ENCODE assay signal across 19 cellular contexts in genomic region chr5:126454535-126454934, GRCh38. TPM values are rescaled to one million over a fixed set of nuclear protein-coding genes. Genes with fewer than 3 reads are reported as not detected.
DNase-seq lines count a peak whose midpoint lies in the region; ATAC-seq and TF ChIP-seq lines count a peak whose summit lies in the region.
"Had no signal": no experiment of that assay in that cellular context is flagged by ENCODE, and none has a peak within 500 bp of the region (broad histone marks: within the 10 kb centered on the region; RNA-seq: fewer than 3 reads in every experiment).

No MANE protein-coding gene starts in this region.

- intact Hi-C loops in MCF 10A (cut with micrococcal nuclease), result no loop called here
- intact Hi-C loops in dorsolateral prefrontal cortex (cut with DNase I), result loop anchor here in 1 of 2 donors (5.0 kb wide), 1 partner anchor 143 kb away; the partner anchor contains the start of gene ALDH7A1
- intact Hi-C loops in activated T-helper 1 cell treated with anti-CD3 and anti-CD28 coated beads, Interleukin-12 subunit alpha, Interleukin-12 subunit beta, Interleukin-2, Interleukin-4 antibody, amounts not matched to agents 30 ng/mL and 10 ng/mL and 1 ng/mL, durations not matched to agents 14 hours and 24 hours and 36 hours (cut with micrococcal nuclease), result no loop called here
- intact Hi-C loops in activated CD4-positive, alpha-beta memory T cell treated with anti-CD3 and anti-CD28 coated beads for 36 hours (cut with micrococcal nuclease), result loop anchor here (5.0 kb wide), 1 partner anchor 868 kb away; no protein-coding TSS in a partner anchor

- CTCF ChIA-PET in MCF 10A (lab: Yijun Ruan, JAX), result interaction anchor here (0.6 to 0.7 kb wide), 3 partner anchors 9 to 1174 kb away, joined by 3 read pairs; no protein-coding TSS in a partner anchor
- CTCF ChIA-PET in activated CD4-positive, alpha-beta memory T cell treated with anti-CD3 and anti-CD28 coated beads for 36 hours (lab: Charles Lee), result no interaction called here

- H3K4me3 Mint-ChIP-seq in MCF 10A (ENCODE audit: unreplicated experiment) (no peak overlapping the region), osteocyte (ENCODE audit: unreplicated experiment) (no peak overlapping the region)
- H3K4me3 Mint-ChIP-seq in activated T-helper 1 cell treated with anti-CD3 and anti-CD28 coated beads, Interleukin-12 subunit alpha, Interleukin-12 subunit beta, Interleukin-2, Interleukin-4 antibody, amounts not matched to agents 30 ng/mL and 10 ng/mL and 1 ng/mL, durations not matched to agents 14 hours and 24 hours and 36 hours, result no peak overlapping the region
- H3K4me3 Mint-ChIP-seq in activated CD4-positive, alpha-beta memory T cell treated with anti-CD3 and anti-CD28 coated beads for 36 hours, result no peak overlapping the region
- H3K4me3 Mint-ChIP-seq: H9 had no signal

- POLR2A ChIA-PET in MCF 10A (lab: Yijun Ruan, JAX), result interaction anchor here (1.6 kb wide), 1 partner anchor 9 kb away, joined by 3 read pairs; no protein-coding TSS in a partner anchor
- POLR2A ChIA-PET in activated CD4-positive, alpha-beta memory T cell treated with anti-CD3 and anti-CD28 coated beads for 36 hours (lab: Charles Lee), result no interaction called here

- H3K27ac ChIP-seq in dorsolateral prefrontal cortex, result peak overlapping the region; percentile 64 to 98 (median 92)
- H3K27ac ChIP-seq: BLaER1 had no signal

- ATAC-seq in HG02852 (IDR thresholded peaks at IDR 0.05; ENCODE audit: unreplicated experiment), result no peak
- ATAC-seq: Panc1 had no signal

- H3K4me1 Mint-ChIP-seq in MCF 10A (ENCODE audit: insufficient read depth, unreplicated experiment), result peaks cover 37% of the 10 kb centered on the region
- H3K4me1 Mint-ChIP-seq in osteocyte (ENCODE audit: unreplicated experiment), result peaks cover 65% of the 10 kb centered on the region
- peaks cover 30% of the 10 kb centered on the region for H3K4me1 Mint-ChIP-seq in activated T-helper 1 cell treated with anti-CD3 and anti-CD28 coated beads, Interleukin-12 subunit alpha, Interleukin-12 subunit beta, Interleukin-2, Interleukin-4 antibody, amounts not matched to agents 30 ng/mL and 10 ng/mL and 1 ng/mL, durations not matched to agents 14 hours and 24 hours and 36 hours (ENCODE audit: low read depth)
- peaks cover 42% of the 10 kb centered on the region for H3K4me1 Mint-ChIP-seq in activated CD4-positive, alpha-beta memory T cell treated with anti-CD3 and anti-CD28 coated beads for 36 hours (ENCODE audit: low read depth)

- no TSS peak for BruUV-seq in MCF 10A (replicated peaks; lab: Mats Ljungman, UMichigan)

- TF ChIP-seq CTCF in MCF 10A (IDR thresholded peaks at IDR 0.05; ENCODE audit: unreplicated experiment) (no peak), dorsolateral prefrontal cortex (IDR thresholded peaks at IDR 0.05 in 54 of 56, conservative IDR thresholded peaks at IDR 0.05 in 2 of 56; ENCODE audit: low read depth in 1 of 56, partially characterized antibody in 56 of 56) (no peak), osteocyte (IDR thresholded peaks at IDR 0.05) (no peak)

- DNase-seq in MCF 10A (ENCODE audit: unreplicated experiment) (no peak), dorsolateral prefrontal cortex (no peak), osteocyte (ENCODE audit: extremely low spot score, unreplicated experiment) (no peak), LoVo (ENCODE audit: low spot score) (no peak)
- DNase-seq in activated T-helper 1 cell treated with anti-CD3 and anti-CD28 coated beads, Interleukin-12 subunit alpha, Interleukin-12 subunit beta, Interleukin-2, Interleukin-4 antibody, amounts not matched to agents 30 ng/mL and 10 ng/mL and 1 ng/mL, durations not matched to agents 14 hours and 24 hours and 36 hours (ENCODE audit: low spot score), result no peak
- DNase-seq in activated CD4-positive, alpha-beta memory T cell treated with anti-CD3 and anti-CD28 coated beads for 36 hours, result no peak
- DNase-seq: CD4-positive, alpha-beta T cell; COR-L47; DMS79; H9; KBM-7; NCI-H1694; NCI-H2081; NCI-H2171; NCI-H524 treated with DMSO at 0.1 percent for 48 hours; NCI-H82 had no signal

- H3K27ac Mint-ChIP-seq in MCF 10A (ENCODE audit: low read depth, unreplicated experiment) (peak overlapping the region; percentile 28), osteocyte (ENCODE audit: unreplicated experiment) (peak overlapping the region; percentile 85)
- no peak overlapping the region for H3K27ac Mint-ChIP-seq in activated T-helper 1 cell treated with anti-CD3 and anti-CD28 coated beads, Interleukin-12 subunit alpha, Interleukin-12 subunit beta, Interleukin-2, Interleukin-4 antibody, amounts not matched to agents 30 ng/mL and 10 ng/mL and 1 ng/mL, durations not matched to agents 14 hours and 24 hours and 36 hours
- H3K27ac Mint-ChIP-seq in activated CD4-positive, alpha-beta memory T cell treated with anti-CD3 and anti-CD28 coated beads for 36 hours, result no peak overlapping the region
- H3K27ac Mint-ChIP-seq: CD4-positive, alpha-beta T cell; H9 had no signal

- H3K36me3 Mint-ChIP-seq in MCF 10A (ENCODE audit: insufficient read depth, unreplicated experiment) (peaks cover 26% of the 10 kb centered on the region), osteocyte (ENCODE audit: unreplicated experiment) (peaks cover 51% of the 10 kb centered on the region)
- H3K36me3 Mint-ChIP-seq in activated T-helper 1 cell treated with anti-CD3 and anti-CD28 coated beads, Interleukin-12 subunit alpha, Interleukin-12 subunit beta, Interleukin-2, Interleukin-4 antibody, amounts not matched to agents 30 ng/mL and 10 ng/mL and 1 ng/mL, durations not matched to agents 14 hours and 24 hours and 36 hours (ENCODE audit: low read depth), result peaks cover 13% of the 10 kb centered on the region
- H3K36me3 Mint-ChIP-seq in activated CD4-positive, alpha-beta memory T cell treated with anti-CD3 and anti-CD28 coated beads for 36 hours, result peaks cover 7% of the 10 kb centered on the region

- no peaks in the 10 kb centered on the region for H3K9me3 Mint-ChIP-seq in MCF 10A (ENCODE audit: unreplicated experiment)
- no peaks in the 10 kb centered on the region for H3K9me3 Mint-ChIP-seq in osteocyte (ENCODE audit: unreplicated experiment)
- no peaks in the 10 kb centered on the region for H3K9me3 Mint-ChIP-seq in activated T-helper 1 cell treated with anti-CD3 and anti-CD28 coated beads, Interleukin-12 subunit alpha, Interleukin-12 subunit beta, Interleukin-2, Interleukin-4 antibody, amounts not matched to agents 30 ng/mL and 10 ng/mL and 1 ng/mL, durations not matched to agents 14 hours and 24 hours and 36 hours
- H3K9me3 Mint-ChIP-seq in activated CD4-positive, alpha-beta memory T cell treated with anti-CD3 and anti-CD28 coated beads for 36 hours, result no peaks in the 10 kb centered on the region
- H3K9me3 Mint-ChIP-seq: CD4-positive, alpha-beta T cell; H9 had no signal

- H3K27me3 Mint-ChIP-seq in MCF 10A (ENCODE audit: insufficient read depth, unreplicated experiment) (no peaks in the 10 kb centered on the region), osteocyte (ENCODE audit: unreplicated experiment) (no peaks in the 10 kb centered on the region)
- no peaks in the 10 kb centered on the region for H3K27me3 Mint-ChIP-seq in activated T-helper 1 cell treated with anti-CD3 and anti-CD28 coated beads, Interleukin-12 subunit alpha, Interleukin-12 subunit beta, Interleukin-2, Interleukin-4 antibody, amounts not matched to agents 30 ng/mL and 10 ng/mL and 1 ng/mL, durations not matched to agents 14 hours and 24 hours and 36 hours (ENCODE audit: insufficient read depth)
- H3K27me3 Mint-ChIP-seq in activated CD4-positive, alpha-beta memory T cell treated with anti-CD3 and anti-CD28 coated beads for 36 hours, result no peaks in the 10 kb centered on the region
- H3K27me3 Mint-ChIP-seq: CD4-positive, alpha-beta T cell had no signal

- no peaks in the 10 kb centered on the region for H3K27me3 ChIP-seq in dorsolateral prefrontal cortex
- H3K27me3 ChIP-seq: BLaER1 had no signal

- H3K4me3 ChIP-seq in dorsolateral prefrontal cortex, result peak overlapping the region in 19 of 59 donors; percentile 1 to 39 (median 21)
- H3K4me3 ChIP-seq: BLaER1 had no signal

RNA-seq across cellular contexts. Expression of gene GRAMD2B, which starts 31.3 kb away (rescaled TPM):
- total RNA-seq in MCF 10A (2022) (7.1 and 11.1 TPM in 2 replicates), dorsolateral prefrontal cortex (100 to 1,000 TPM in 33 of 120 experiments, 10 to 100 TPM in 87; 39.5 to 205 (median 86.4) TPM), osteocyte (78.2 and 93.7 TPM in 2 replicates)
- 8.3 and 9.5 TPM in 2 replicates for total RNA-seq in activated T-helper 1 cell treated with anti-CD3 and anti-CD28 coated beads, Interleukin-12 subunit alpha, Interleukin-12 subunit beta, Interleukin-2, Interleukin-4 antibody, amounts not matched to agents 30 ng/mL and 10 ng/mL and 1 ng/mL, durations not matched to agents 14 hours and 24 hours and 36 hours
- 10 to 100 TPM in 1 of 2 experiments, 1 to 10 TPM in 1; 9.9 to 10.4 TPM for total RNA-seq in activated CD4-positive, alpha-beta memory T cell treated with anti-CD3 and anti-CD28 coated beads for 36 hours

Comparison
In these comparisons a context has a peak if more than half of its experiments do, and no peak if none do; other contexts are left out.
1. H3K27ac Mint-ChIP-seq: peak in MCF 10A (single experiment) and osteocyte (single experiment); none in activated T-helper 1 cell treated with anti-CD3 and anti-CD28 coated beads, Interleukin-12 subunit alpha, Interleukin-12 subunit beta, Interleukin-2, Interleukin-4 antibody, amounts not matched to agents 30 ng/mL and 10 ng/mL and 1 ng/mL, durations not matched to agents 14 hours and 24 hours and 36 hours (single experiment) and activated CD4-positive, alpha-beta memory T cell treated with anti-CD3 and anti-CD28 coated beads for 36 hours (single experiment).